16 cellular contexts compared by ENCODE assay signal in the genomic region with DNA sequence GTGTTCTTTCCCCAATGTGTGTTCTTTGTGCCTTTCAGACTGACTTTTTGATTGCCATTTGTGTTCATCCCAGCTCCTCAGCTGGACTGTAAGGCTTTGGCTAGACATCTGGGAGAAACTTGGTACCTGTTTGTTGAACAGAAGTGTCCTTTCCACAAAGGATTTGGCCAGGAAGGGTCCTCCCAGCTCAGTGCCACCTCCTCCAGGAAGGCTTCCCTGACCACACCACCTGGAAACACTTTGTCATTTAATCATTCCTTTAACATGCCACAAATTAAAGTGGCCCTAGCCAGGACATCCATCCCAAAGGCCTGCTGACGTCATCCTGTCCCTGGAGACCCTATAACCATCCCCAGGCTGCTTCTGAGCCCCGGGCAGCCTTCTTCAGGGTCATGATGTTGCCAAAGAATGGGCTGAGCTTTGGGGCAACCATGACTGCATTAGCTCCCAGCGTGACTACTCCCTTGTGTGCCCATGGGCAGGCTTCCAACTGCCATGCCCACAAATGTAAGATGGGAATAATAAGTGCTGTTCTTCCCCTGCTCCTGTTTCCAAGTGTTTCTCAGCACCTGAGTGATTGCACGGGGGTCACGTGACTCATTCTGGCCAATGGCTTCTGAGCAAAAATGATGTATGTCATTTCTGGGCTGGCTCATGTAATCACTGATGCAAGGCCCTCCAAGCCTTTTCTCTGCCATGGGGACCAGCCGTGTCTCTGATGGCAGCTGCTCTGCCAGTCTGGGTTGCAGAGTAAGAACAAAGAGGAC.
DNase-seq lines count a peak whose midpoint lies in the region; ATAC-seq, FAIRE-seq and TF ChIP-seq lines count a peak whose summit lies in the region.
"Had no signal": no experiment of that assay in that cellular context is flagged by ENCODE, and none has a peak within 500 bp of the region (broad histone marks: within the 10 kb centered on the region; RNA-seq: fewer than 3 reads in every experiment).

No MANE protein-coding gene starts in this region.

- H4K20me1 ChIP-seq in HepG2 (ENCODE audit: insufficient read depth, low read length), result no peaks in the 10 kb centered on the region

- in situ Hi-C loops in HepG2 (cut with HindIII; ENCODE audit: extremely low pct_ligation_motif_present, low pct_unique_long_range_greater_than_20kb) (no loop called here), GM13977 (cut with MboI; ENCODE audit: low pct_unique_long_range_greater_than_20kb, low sequenced_read_pairs, unreplicated experiment) (loop anchor here (10.0 kb wide), 1 partner anchor 252 kb away; no protein-coding TSS in a partner anchor)

- BruUV-seq in HepG2 (replicated peaks; lab: Mats Ljungman, UMichigan), result no TSS peak

- H3K9me3 ChIP-seq in HepG2 (ENCODE audit: low read length), result no peaks in the 10 kb centered on the region
- no peaks in the 10 kb centered on the region for H3K9me3 ChIP-seq in right lobe of liver
- no peaks in the 10 kb centered on the region for H3K9me3 ChIP-seq in adrenal gland (replicated peaks in 1 of 3)
- no peaks in the 10 kb centered on the region for H3K9me3 ChIP-seq in prostate gland

- POLR2A ChIA-PET in HepG2 (lab: Yijun Ruan, JAX), result no interaction called here

- no peak overlapping the region for H3K9ac ChIP-seq in HepG2 (ENCODE audit: insufficient read depth, low read depth, low read length)

- no peak for DNase-seq in HepG2 (ENCODE audit: low spot score)
- DNase-seq in right lobe of liver, result no peak
- DNase-seq in NCI-H226, result peak; percentile 32
- peak; percentile 62 for DNase-seq in coronary artery (ENCODE audit: low spot score)
- DNase-seq in sciatic nerve (ENCODE audit: low spot score), result peak; percentile 45
- DNase-seq in GM13977 (ENCODE audit: low spot score), result no peak
- no peak for DNase-seq in adrenal gland
- no peak for DNase-seq in prostate gland (ENCODE audit: low spot score)
- DNase-seq: DMS79 treated with DMSO at 0.1 percent for 48 hours, GF-D8, GOT3, NCI-H146, NCI-H2081 treated with DMSO at 0.1 percent for 48 hours, SHP77 had no signal

- H2AFZ ChIP-seq in HepG2 (ENCODE audit: low read length), result no peak overlapping the region
- H2AFZ ChIP-seq: PC-9 had no signal

- intact Hi-C loops in HepG2 (cut with micrococcal nuclease; ENCODE audit: unreplicated experiment), result no loop called here
- intact Hi-C loops in right lobe of liver (cut with DNase I), result loop anchor here in 1 of 2 donors (10.0 kb wide), 1 partner anchor 212 kb away; no protein-coding TSS in a partner anchor
- intact Hi-C loops in sciatic nerve (cut with DNase I), result loop anchor here (5.0 kb wide), 1 partner anchor 294 kb away; no protein-coding TSS in a partner anchor
- intact Hi-C loops in adrenal gland (cut with DNase I), result no loop called here
- intact Hi-C loops in prostate gland (cut with DNase I), result no loop called here

- TF ChIP-seq EP300 in HepG2 (IDR thresholded peaks at IDR 0.05; ENCODE audit: low read depth in 2 of 2, low read length in 2 of 2) (no peak), HepG2 (CRISPR knock-in tag; IDR thresholded peaks at IDR 0.05; ENCODE audit: borderline replicate concordance) (no peak)

- no peak for ATAC-seq in HepG2
- ATAC-seq in right lobe of liver, result no peak
- no peak for ATAC-seq in sciatic nerve

- FAIRE-seq in HepG2 (lab: Jason Lieb, UNC), result no peak
- FAIRE-seq: A204.1 had no signal

- H3K36me3 ChIP-seq in HepG2 (replicated peaks in 1 of 2; ENCODE audit: control insufficient read depth in 1 of 2, insufficient read depth in 2 of 2, low read length in 2 of 2) (no peaks in the 10 kb centered on the region), right lobe of liver (no peaks in the 10 kb centered on the region), adrenal gland (replicated peaks in 1 of 2) (no peaks in the 10 kb centered on the region), prostate gland (no peaks in the 10 kb centered on the region)

- peaks cover 1 to 15% of the 10 kb centered on the region in 2 experiments; a peak in 2 of 5 replicates for H3K27me3 ChIP-seq in HepG2 (ENCODE audit: control insufficient read depth in 1 of 2, insufficient read depth in 2 of 2, low read length in 2 of 2)
- H3K27me3 ChIP-seq in right lobe of liver, result no peaks in the 10 kb centered on the region
- H3K27me3 ChIP-seq in adrenal gland, result no peaks in the 10 kb centered on the region
- no peaks in the 10 kb centered on the region for H3K27me3 ChIP-seq in prostate gland (replicated peaks; ENCODE audit: insufficient read depth)

- no peak for TF ChIP-seq CTCF in HepG2 (CRISPR knock-in tag; IDR thresholded peaks at IDR 0.05)
- no peak for TF ChIP-seq CTCF in right lobe of liver (IDR thresholded peaks at IDR 0.05)
- no peak for TF ChIP-seq CTCF in coronary artery (IDR thresholded peaks at IDR 0.05)
- TF ChIP-seq CTCF in GM13977 (IDR thresholded peaks at IDR 0.05; ENCODE audit: extremely low read depth, insufficient read depth, missing control alignments), result no peak
- no peak for TF ChIP-seq CTCF in adrenal gland (IDR thresholded peaks at IDR 0.05)
- no peak for TF ChIP-seq CTCF in prostate gland (IDR thresholded peaks at IDR 0.05)

- H3K4me2 ChIP-seq in HepG2 (ENCODE audit: low read depth, low read length), result no peak overlapping the region
- H3K4me2 ChIP-seq: PC-9 had no signal

- 40% methylated on average over 5 of the region's 6 CpGs for WGBS in HepG2 (ENCODE audit: low lambda C conversion rate)
- 76% methylated on average over 4 of the region's 6 CpGs for WGBS in right lobe of liver (ENCODE audit: insufficient coverage, low coverage, low lambda C conversion rate, missing lambda C conversion rate)
- 86 to 91% (median 89%) methylated on average over 3 to 6 of the region's 6 CpGs for WGBS in adrenal gland, 4 donors
- WGBS in prostate gland, result 95% methylated on average over 6 of the region's 6 CpGs

- TF ChIP-seq RAD21 in HepG2 (CRISPR knock-in tag; IDR thresholded peaks at IDR 0.05), result no peak

- TF ChIP-seq POLR2A in HepG2 (IDR thresholded peaks at IDR 0.05; ENCODE audit: insufficient read depth in 1 of 2, low read depth in 2 of 2, low read length in 2 of 2) (no peak), right lobe of liver (IDR thresholded peaks at IDR 0.05) (no peak), adrenal gland (IDR thresholded peaks at IDR 0.05) (no peak), prostate gland (IDR thresholded peaks at IDR 0.05) (no peak)

- CTCF ChIA-PET in HepG2 (lab: Yijun Ruan, JAX; ENCODE audit: low intra/inter-chr PET ratio, low total read pairs), result no interaction called here

- no peaks in the 10 kb centered on the region for H3K79me2 ChIP-seq in HepG2 (ENCODE audit: insufficient read depth, low read length)

- H3K4me1 ChIP-seq in HepG2 (ENCODE audit: insufficient read depth, low read length) (peaks cover 25% of the 10 kb centered on the region), right lobe of liver (no peaks in the 10 kb centered on the region), adrenal gland (replicated peaks in 1 of 2) (no peaks in the 10 kb centered on the region), prostate gland (replicated peaks) (no peaks in the 10 kb centered on the region)

- no peak overlapping the region for H3K4me3 ChIP-seq in HepG2 (replicated peaks in 1 of 3; ENCODE audit: insufficient read depth in 1 of 3, low read depth in 2 of 3, low read length in 3 of 3)
- no peak overlapping the region for H3K4me3 ChIP-seq in right lobe of liver
- no peak overlapping the region for H3K4me3 ChIP-seq in coronary artery
- no peak overlapping the region for H3K4me3 ChIP-seq in adrenal gland
- H3K4me3 ChIP-seq in prostate gland, result no peak overlapping the region
- H3K4me3 ChIP-seq: PC-9 had no signal

- H3K27ac ChIP-seq in HepG2 (ENCODE audit: extremely low read length, insufficient read depth, low read length) (no peak overlapping the region), right lobe of liver (no peak overlapping the region), coronary artery (no peak overlapping the region), adrenal gland (no peak overlapping the region), prostate gland (no peak overlapping the region)
- H3K27ac ChIP-seq: PC-9 had no signal

TF ChIP-seq in HepG2, 621 proteins besides CTCF, POLR2A, EP300 and RAD21 (continues in another document):
- TF ChIP-seq, protein P1, sequence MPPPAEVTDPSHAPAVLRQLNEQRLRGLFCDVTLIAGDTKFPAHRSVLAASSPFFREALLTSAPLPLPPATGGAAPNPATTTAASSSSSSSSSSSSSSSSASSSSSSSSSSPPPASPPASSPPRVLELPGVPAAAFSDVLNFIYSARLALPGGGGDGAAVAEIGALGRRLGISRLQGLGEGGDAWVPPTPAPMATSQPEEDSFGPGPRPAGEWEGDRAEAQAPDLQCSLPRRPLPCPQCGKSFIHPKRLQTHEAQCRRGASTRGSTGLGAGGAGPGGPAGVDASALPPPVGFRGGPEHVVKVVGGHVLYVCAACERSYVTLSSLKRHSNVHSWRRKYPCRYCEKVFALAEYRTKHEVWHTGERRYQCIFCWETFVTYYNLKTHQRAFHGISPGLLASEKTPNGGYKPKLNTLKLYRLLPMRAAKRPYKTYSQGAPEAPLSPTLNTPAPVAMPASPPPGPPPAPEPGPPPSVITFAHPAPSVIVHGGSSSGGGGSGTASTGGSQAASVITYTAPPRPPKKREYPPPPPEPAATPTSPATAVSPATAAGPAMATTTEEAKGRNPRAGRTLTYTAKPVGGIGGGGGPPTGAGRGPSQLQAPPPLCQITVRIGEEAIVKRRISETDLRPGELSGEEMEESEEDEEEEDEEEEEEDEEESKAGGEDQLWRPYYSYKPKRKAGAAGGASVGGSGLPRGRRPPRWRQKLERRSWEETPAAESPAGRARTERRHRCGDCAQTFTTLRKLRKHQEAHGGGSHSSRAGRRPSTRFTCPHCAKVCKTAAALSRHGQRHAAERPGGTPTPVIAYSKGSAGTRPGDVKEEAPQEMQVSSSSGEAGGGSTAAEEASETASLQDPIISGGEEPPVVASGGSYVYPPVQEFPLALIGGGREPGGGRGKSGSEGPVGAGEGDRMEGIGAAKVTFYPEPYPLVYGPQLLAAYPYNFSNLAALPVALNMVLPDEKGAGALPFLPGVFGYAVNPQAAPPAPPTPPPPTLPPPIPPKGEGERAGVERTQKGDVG (CRISPR knock-in tag; IDR thresholded peaks at IDR 0.05; ENCODE audit: borderline replicate concordance), result no peak
- no peak for TF ChIP-seq DNMT3B (CRISPR knock-in tag; conservative IDR thresholded peaks at IDR 0.05)
- TF ChIP-seq SYNCRIP (IDR thresholded peaks at IDR 0.05; ENCODE audit: insufficient read depth, low read depth, low read length), result no peak
- TF ChIP-seq, protein P2, sequence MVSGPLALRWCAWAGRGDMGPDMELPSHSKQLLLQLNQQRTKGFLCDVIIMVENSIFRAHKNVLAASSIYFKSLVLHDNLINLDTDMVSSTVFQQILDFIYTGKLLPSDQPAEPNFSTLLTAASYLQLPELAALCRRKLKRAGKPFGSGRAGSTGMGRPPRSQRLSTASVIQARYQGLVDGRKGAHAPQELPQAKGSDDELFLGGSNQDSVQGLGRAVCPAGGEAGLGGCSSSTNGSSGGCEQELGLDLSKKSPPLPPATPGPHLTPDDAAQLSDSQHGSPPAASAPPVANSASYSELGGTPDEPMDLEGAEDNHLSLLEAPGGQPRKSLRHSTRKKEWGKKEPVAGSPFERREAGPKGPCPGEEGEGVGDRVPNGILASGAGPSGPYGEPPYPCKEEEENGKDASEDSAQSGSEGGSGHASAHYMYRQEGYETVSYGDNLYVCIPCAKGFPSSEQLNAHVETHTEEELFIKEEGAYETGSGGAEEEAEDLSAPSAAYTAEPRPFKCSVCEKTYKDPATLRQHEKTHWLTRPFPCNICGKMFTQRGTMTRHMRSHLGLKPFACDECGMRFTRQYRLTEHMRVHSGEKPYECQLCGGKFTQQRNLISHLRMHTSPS (CRISPR knock-in tag; IDR thresholded peaks at IDR 0.05; ENCODE audit: low read depth), result no peak

Comparison
In these comparisons a context has a peak if more than half of its experiments do, and no peak if none do; other contexts are left out.
1. DNase-seq: peak in NCI-H226 (single experiment), coronary artery (single experiment) and sciatic nerve (single experiment); none in HepG2 (single experiment), right lobe of liver (0 of 3), GM13977 (single experiment), adrenal gland (0 of 7) and prostate gland (single experiment).